In genomic region chr6:12013368-12013617, GRCh38 we compare ENCODE assay signal across 8 cellular contexts. TPM values are rescaled to one million over a fixed set of nuclear protein-coding genes. Genes with fewer than 3 reads are reported as not detected.
DNase-seq lines count a peak whose midpoint lies in the region; TF ChIP-seq lines count a peak whose summit lies in the region.

No MANE protein-coding gene starts in this region.

- H3K9me3 ChIP-seq in BLaER1: peaks cover 16% of the 10 kb centered on the region
- peaks cover 8% of the 10 kb centered on the region for H3K9me3 ChIP-seq in MG63

- peaks cover 31% of the 10 kb centered on the region for H4K20me1 ChIP-seq in BLaER1

- peaks cover 35% of the 10 kb centered on the region for H3K36me3 Mint-ChIP-seq in nephron (ENCODE audit: low read depth)

- DNase-seq in MG63: no peak
- DNase-seq in dorsolateral prefrontal cortex: no peak
- no peak for DNase-seq in NCI-H226
- DNase-seq in activated CD8-positive, alpha-beta memory T cell treated with anti-CD3 and anti-CD28 coated beads for 24 hours: no peak
- no peak for DNase-seq in glomerular visceral epithelial cell (ENCODE audit: extremely low spot score)
- DNase-seq in AG08396 (ENCODE audit: low spot score): no peak

- H3K4me2 ChIP-seq in BLaER1: peak overlapping the region; percentile 81

- TF ChIP-seq CTCF in dorsolateral prefrontal cortex (IDR thresholded peaks at IDR 0.05 in 54 of 56, conservative IDR thresholded peaks at IDR 0.05 in 2 of 56; ENCODE audit: low read depth in 1 of 56, partially characterized antibody in 56 of 56): no peak
- TF ChIP-seq CTCF in nephron (IDR thresholded peaks at IDR 0.05; ENCODE audit: unreplicated experiment in 3 of 3): no peak

- peak overlapping the region; percentile 92 to 96 (median 93) for H3K4me3 Mint-ChIP-seq in nephron

- peaks cover 26% of the 10 kb centered on the region for H3K4me1 ChIP-seq in BLaER1

- H3K4me3 ChIP-seq in BLaER1: peak overlapping the region; percentile 82
- H3K4me3 ChIP-seq in MG63: peak overlapping the region; percentile 94
- peak overlapping the region; percentile 59 to 87 (median 75) for H3K4me3 ChIP-seq in dorsolateral prefrontal cortex

- H3K9me3 Mint-ChIP-seq in nephron: no peaks in the 10 kb centered on the region

- no peaks in the 10 kb centered on the region for H3K27me3 ChIP-seq in BLaER1
- no peaks in the 10 kb centered on the region for H3K27me3 ChIP-seq in MG63
- no peaks in the 10 kb centered on the region for H3K27me3 ChIP-seq in dorsolateral prefrontal cortex

- H3K27ac ChIP-seq in BLaER1 (no peak overlapping the region; the same call in 1 of the 2 replicates), dorsolateral prefrontal cortex (peak overlapping the region in 56 of 59 donors; percentile 50 to 95 (median 84))

- peak overlapping the region; percentile 83 for H3K9ac ChIP-seq in BLaER1

- H3K27me3 Mint-ChIP-seq in nephron (ENCODE audit: low read depth): no peaks in the 10 kb centered on the region

- intact Hi-C loops in dorsolateral prefrontal cortex (cut with DNase I): loop anchor here (5.0 to 10.0 kb wide), 3 partner anchors 142 to 308 kb away; no protein-coding TSS in a partner anchor

- H3K36me3 ChIP-seq in BLaER1 (peaks cover 20% of the 10 kb centered on the region), MG63 (peaks cover 35% of the 10 kb centered on the region)

- H3K27ac Mint-ChIP-seq in nephron: peak overlapping the region; percentile 89 to 98 (median 98)

- peaks cover 38% of the 10 kb centered on the region for H3K4me1 Mint-ChIP-seq in nephron

RNA-seq across cellular contexts. Expression of gene HIVEP1, which starts 1.2 kb away (rescaled TPM):
- total RNA-seq in MG63 (2014; rRNA removed; shearing (Covaris generic); ENCODE audit: low replicate concordance): 3.1 and 3.8 TPM in 2 replicates
- total RNA-seq in dorsolateral prefrontal cortex: 10 to 100 TPM; 24.9 to 56.3 (median 41.0) TPM
